Comparison of ENCODE assay signal across 1 cellular context in genomic region chr5:54876-55569, GRCh38.
TF ChIP-seq lines count a peak whose summit lies in the region.

No MANE protein-coding gene starts in this region.

TF ChIP-seq in GM23338, 12 proteins besides CTCF, POLR2A, EP300 and RAD21 (continued from another document):
- no peak for TF ChIP-seq ZNF462 (CRISPR knock-in tag; IDR thresholded peaks at IDR 0.05)
- TF ChIP-seq ZNF114 (CRISPR knock-in tag; IDR thresholded peaks at IDR 0.05) = no peak
